8 cellular contexts compared by ENCODE assay signal in the genomic region with DNA sequence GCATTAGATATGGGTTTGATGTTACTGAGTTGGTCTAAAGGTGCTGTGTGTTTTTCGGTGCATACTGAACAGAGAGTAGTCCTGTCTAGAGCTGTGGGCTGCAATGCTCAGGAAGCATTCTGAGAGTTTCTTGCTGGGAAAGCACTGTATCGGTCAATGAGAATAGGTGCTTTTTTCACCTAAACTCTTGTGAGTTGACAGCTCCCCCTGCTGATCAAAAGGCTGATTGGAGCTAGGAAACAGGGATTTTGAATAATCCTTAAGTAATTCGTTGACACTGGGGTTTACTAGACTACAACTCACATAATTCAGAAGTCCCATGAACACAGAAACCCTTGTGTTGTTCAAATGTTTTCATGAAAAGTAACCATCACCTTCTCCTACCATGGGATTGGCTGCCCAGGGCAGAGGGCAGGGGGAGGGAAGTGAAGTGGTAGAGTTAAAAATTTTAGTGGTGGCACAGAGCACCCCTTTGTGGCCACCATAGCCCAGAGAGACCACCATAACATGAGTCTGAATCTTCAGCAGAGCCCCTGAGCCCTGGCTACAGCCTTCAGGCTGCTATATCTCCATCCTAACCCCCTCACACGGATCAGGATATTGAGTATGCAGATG. TPM values are rescaled to one million over a fixed set of nuclear protein-coding genes. Genes with fewer than 3 reads are reported as not detected.
A peak's percentile ranks its signal among the peaks of the same experiment; 100 is the strongest.
DNase-seq lines count a peak whose midpoint lies in the region; ATAC-seq and TF ChIP-seq lines count a peak whose summit lies in the region.

No MANE protein-coding gene starts in this region.

- no peak overlapping the region for H3K4me3 ChIP-seq in epithelial cell of esophagus (ENCODE audit: low read length)

- TF ChIP-seq CTCF in epithelial cell of esophagus (IDR thresholded peaks at IDR 0.05; ENCODE audit: insufficient read depth, low read depth, low read length, missing control alignments), result peak; percentile 83

- peak; percentile 67 for DNase-seq in stimulated activated CD4-positive, alpha-beta T cell treated with anti-CD3 and anti-CD28 coated beads, Interleukin-15, amount 100 ng/mL, for 24 hours
- no peak for DNase-seq in stimulated activated CD4-positive, alpha-beta T cell treated with anti-CD3 and anti-CD28 coated beads, Interleukin-1b, Interleukin-23, amount 100 ng/mL, for 48 hours
- DNase-seq in NCI-H1092 (lab: John Stamatoyannopoulos, UW) (peak; percentile 39), epithelial cell of esophagus (ENCODE audit: low read depth) (peak; percentile 78), mucosa of gallbladder (ENCODE audit: low spot score) (peak; percentile 61)
- peak; percentile 60 for DNase-seq in activated CD4-positive, alpha-beta T cell treated with anti-CD3 and anti-CD28 coated beads, Interleukin-2, amount 50 U/mL, for 1 hour

- ATAC-seq in HG03442 (IDR thresholded peaks at IDR 0.05; ENCODE audit: unreplicated experiment) (no peak), HG02870 (IDR thresholded peaks at IDR 0.05; ENCODE audit: unreplicated experiment) (no peak)

RNA-seq across cellular contexts. Expression of gene MANF, which starts 13.0 kb away (rescaled TPM):
- 124 TPM for total RNA-seq in mucosa of gallbladder

RNA-seq across cellular contexts. Expression of gene RBM15B, which starts 19.0 kb away (rescaled TPM):
- 30.0 TPM for total RNA-seq in mucosa of gallbladder
